24 cellular contexts compared by ENCODE assay signal in the genomic region with DNA sequence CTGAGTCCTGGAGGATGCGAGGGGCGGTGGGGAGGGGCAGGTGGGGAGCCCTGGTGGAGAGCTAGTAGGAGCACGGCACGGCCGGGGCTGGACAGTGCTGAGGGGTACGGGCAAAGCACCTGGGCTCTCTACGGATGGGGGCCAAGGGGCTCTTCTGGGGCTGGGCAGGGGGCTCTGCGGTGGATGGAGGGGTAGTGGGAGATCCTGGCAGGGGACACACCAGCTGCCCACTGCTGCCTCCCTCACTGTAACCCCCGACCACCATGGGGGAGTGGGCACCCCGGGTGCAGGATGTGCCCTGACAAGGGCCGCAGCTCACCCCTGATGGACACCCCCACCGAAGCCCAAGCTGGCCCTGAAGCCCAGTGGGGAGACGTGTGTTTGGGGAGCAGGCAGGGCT.
DNase-seq lines count a peak whose midpoint lies in the region; ATAC-seq and FAIRE-seq lines count a peak whose summit lies in the region.
"Had no signal": no experiment of that assay in that cellular context is flagged by ENCODE, and none has a peak within 500 bp of the region (broad histone marks: within the 10 kb centered on the region; RNA-seq: fewer than 3 reads in every experiment).

No MANE protein-coding gene starts in this region.

- H3K79me1 ChIP-seq in mesendoderm (ENCODE audit: low read length) = no peaks in the 10 kb centered on the region

- H3K27ac Mint-ChIP-seq in stimulated activated naive CD8-positive, alpha-beta T cell treated with anti-CD3 and anti-CD28 coated beads, Interleukin-15, amount 100 ng/mL, for 72 hours = no peak overlapping the region
- H3K27ac Mint-ChIP-seq: CD8-positive, alpha-beta T cell had no signal

- no peak overlapping the region for H3K27ac ChIP-seq in mesendoderm (ENCODE audit: low read depth, low read length)
- H3K27ac ChIP-seq: BLaER1 had no signal

- H3K23ac ChIP-seq in mesendoderm (ENCODE audit: low read length) = no peak overlapping the region

- H3K9me3 Mint-ChIP-seq in stimulated activated naive CD8-positive, alpha-beta T cell treated with anti-CD3 and anti-CD28 coated beads, Interleukin-15, amount 100 ng/mL, for 72 hours = peaks cover 10 to 26% of the 10 kb centered on the region in 2 donors
- H3K9me3 Mint-ChIP-seq: CD4-positive, alpha-beta T cell had no signal

- no peaks in the 10 kb centered on the region for H3K36me3 ChIP-seq in mesendoderm (ENCODE audit: control insufficient read depth, insufficient read depth, low read length)
- H3K36me3 ChIP-seq: BE2C had no signal

- no peak overlapping the region for H4K8ac ChIP-seq in mesendoderm (ENCODE audit: low read depth, low read length)

- no peak overlapping the region for H3K4me2 ChIP-seq in mesendoderm (ENCODE audit: low read length)
- H3K4me2 ChIP-seq: BLaER1 had no signal

- H3K4ac ChIP-seq in mesendoderm (ENCODE audit: low read depth, low read length) = no peak overlapping the region

- no peaks in the 10 kb centered on the region for H3K27me3 ChIP-seq in mesendoderm (ENCODE audit: insufficient read depth, low read length, poor library complexity)
- H3K27me3 ChIP-seq: BE2C, BLaER1 had no signal

- H2BK15ac ChIP-seq in mesendoderm (replicated peaks; ENCODE audit: low read depth) = no peak overlapping the region

- H3K79me2 ChIP-seq in mesendoderm (ENCODE audit: control insufficient read depth, insufficient read depth, low read length) = no peaks in the 10 kb centered on the region

- DNase-seq in stimulated activated naive CD8-positive, alpha-beta T cell treated with anti-CD3 and anti-CD28 coated beads, Interleukin-15, amount 100 ng/mL, for 72 hours = no peak
- no peak for DNase-seq in stimulated activated naive CD8-positive, alpha-beta T cell treated with anti-CD3 and anti-CD28 coated beads, Interleukin-15, Interleukin-2, amounts not matched to agents 100 U/mL and 50 U/mL, for 24 hours
- DNase-seq in mesendoderm (no peak), urothelium cell line (ENCODE audit: low spot score) (no peak), CD1c-positive myeloid dendritic cell (ENCODE audit: extremely low spot score) (no peak)
- DNase-seq in activated CD8-positive, alpha-beta memory T cell treated with anti-CD3 and anti-CD28 coated beads, Interleukin-2, amount 50 U/mL, for 4 hours = no peak
- DNase-seq: 8988T; ACHN; BE2C; C1 segment of cervical spinal cord; Caco-2; Calu3; CD4-positive, alpha-beta T cell; CD8-positive, alpha-beta T cell; DMS79 treated with DMSO at 0.1 percent for 48 hours; GF-D8 had no signal

- ATAC-seq in stimulated activated naive CD8-positive, alpha-beta T cell treated with anti-CD3 and anti-CD28 coated beads, Interleukin-15, amount 100 ng/mL, for 72 hours = peak; percentile 17
- no peak for ATAC-seq in stimulated activated naive CD8-positive, alpha-beta T cell treated with anti-CD3 and anti-CD28 coated beads, Interleukin-15, Interleukin-2, amounts not matched to agents 100 U/mL and 50 U/mL, for 24 hours
- no peak for ATAC-seq in HG03108 (IDR thresholded peaks at IDR 0.05; ENCODE audit: unreplicated experiment)
- ATAC-seq: CD8-positive, alpha-beta T cell had no signal

- no peak overlapping the region for H2BK120ac ChIP-seq in mesendoderm (ENCODE audit: low read depth, low read length)

- H3K56ac ChIP-seq in mesendoderm (ENCODE audit: low read length) = peak overlapping the region; percentile 34

- H4K5ac ChIP-seq in mesendoderm (ENCODE audit: low read length) = no peak overlapping the region

- H3K18ac ChIP-seq in mesendoderm (ENCODE audit: low read length) = no peak overlapping the region

- no peaks in the 10 kb centered on the region for H3K4me1 ChIP-seq in mesendoderm (ENCODE audit: control insufficient read depth, low read depth, low read length)
- H3K4me1 ChIP-seq: BE2C, Caco-2 had no signal

- H2AK5ac ChIP-seq in mesendoderm (ENCODE audit: low read length) = no peak overlapping the region

- peak; percentile 80 for FAIRE-seq in urothelium cell line (lab: Jason Lieb, UNC)
- FAIRE-seq: A204.1, D721Med, G401.6, GM12891, GM19239 had no signal

- H3K4me1 Mint-ChIP-seq in stimulated activated naive CD8-positive, alpha-beta T cell treated with anti-CD3 and anti-CD28 coated beads, Interleukin-15, amount 100 ng/mL, for 72 hours = peaks cover 17% of the 10 kb centered on the region

- no peak overlapping the region for H3K4me3 ChIP-seq in mesendoderm (ENCODE audit: low read length)
- H3K4me3 ChIP-seq: BLaER1 had no signal

- no peak overlapping the region for H2BK5ac ChIP-seq in mesendoderm (ENCODE audit: low read length)

- no peaks in the 10 kb centered on the region for H3K27me3 Mint-ChIP-seq in stimulated activated naive CD8-positive, alpha-beta T cell treated with anti-CD3 and anti-CD28 coated beads, Interleukin-15, amount 100 ng/mL, for 72 hours
- H3K27me3 Mint-ChIP-seq: CD4-positive, alpha-beta T cell had no signal

- no peak overlapping the region for H3K4me3 Mint-ChIP-seq in stimulated activated naive CD8-positive, alpha-beta T cell treated with anti-CD3 and anti-CD28 coated beads, Interleukin-15, amount 100 ng/mL, for 72 hours
- H3K4me3 Mint-ChIP-seq: CD14-positive monocyte; CD4-positive, alpha-beta T cell; CD8-positive, alpha-beta T cell had no signal

- WGBS in mesendoderm (ENCODE audit: extremely low coverage, insufficient coverage, low lambda C conversion rate) = no CpG with 5 or more reads among the region's 13 CpGs

- no peak overlapping the region for H3K9ac ChIP-seq in mesendoderm (ENCODE audit: low read length)
- H3K9ac ChIP-seq: BLaER1 had no signal
